Comparison of ENCODE assay signal across 8 cellular contexts in genomic region chr14:21868442-21869046, GRCh38.
DNase-seq lines count a peak whose midpoint lies in the region; ATAC-seq and FAIRE-seq lines count a peak whose summit lies in the region.

No MANE protein-coding gene starts in this region.

- peaks cover 8 to 33% (median 28%) of the 10 kb centered on the region in 4 donors for H3K4me1 Mint-ChIP-seq in naive thymus-derived CD8-positive, alpha-beta T cell

- peak; percentile 48 for DNase-seq in HCEC 1CT
- peak; percentile 3 for DNase-seq in NCI-H446 treated with DMSO at 0.1 percent for 48 hours (lab: John Stamatoyannopoulos, UW)
- peak; percentile 77 to 79 for DNase-seq in activated CD4-positive, alpha-beta T cell treated with anti-CD3 and anti-CD28 coated beads, Interleukin-2, amount 50 U/mL, for 4 hours
- peak; percentile 68 for DNase-seq in effector CD4-positive, alpha-beta T cell
- DNase-seq in naive thymus-derived CD8-positive, alpha-beta T cell, result peak; percentile 48 to 86 (median 70)
- peak; percentile 71 for DNase-seq in stimulated activated naive CD4-positive, alpha-beta T cell treated with Interleukin-2 at 50 U/mL for 16 hours (lab: John Stamatoyannopoulos, UW)

- peaks cover 0 to 2% (median 0%) of the 10 kb centered on the region in 5 donors for H3K27me3 Mint-ChIP-seq in naive thymus-derived CD8-positive, alpha-beta T cell

- FAIRE-seq in G401.6 (lab: Jason Lieb, UNC), result peak; percentile 72

- peak overlapping the region; percentile 50 to 87 (median 75) for H3K4me3 Mint-ChIP-seq in naive thymus-derived CD8-positive, alpha-beta T cell

- ATAC-seq in naive thymus-derived CD8-positive, alpha-beta T cell, result peak; percentile 92 to 98
- ATAC-seq in GM21737 (IDR thresholded peaks at IDR 0.05; ENCODE audit: unreplicated experiment), result no peak

- peak overlapping the region in 9 of 10 donors; percentile 35 to 92 (median 72) for H3K27ac Mint-ChIP-seq in naive thymus-derived CD8-positive, alpha-beta T cell

- H3K9me3 Mint-ChIP-seq in naive thymus-derived CD8-positive, alpha-beta T cell, result no peaks in the 10 kb centered on the region

- POLR2A ChIA-PET in naive thymus-derived CD8-positive, alpha-beta T cell (lab: Charles Lee), result interaction anchor here (0.5 to 1.2 kb wide), 3 partner anchors 646 to 687 kb away, joined by 3 to 4 read pairs (median 4); no protein-coding TSS in a partner anchor

- H3K36me3 Mint-ChIP-seq in naive thymus-derived CD8-positive, alpha-beta T cell, result no peaks in the 10 kb centered on the region

Comparison
In these comparisons a context has a peak if more than half of its experiments do, and no peak if none do; other contexts are left out.
1. DNase-seq: peak in every context shown above with its lines; median percentile 78 in activated CD4-positive, alpha-beta T cell treated with anti-CD3 and anti-CD28 coated beads, Interleukin-2, amount 50 U/mL, for 4 hours; 71 in stimulated activated naive CD4-positive, alpha-beta T cell treated with Interleukin-2 at 50 U/mL for 16 hours; 70 in naive thymus-derived CD8-positive, alpha-beta T cell; 68 in effector CD4-positive, alpha-beta T cell; 48 in HCEC 1CT; 3 in NCI-H446 treated with DMSO at 0.1 percent for 48 hours.